ENCODE assay signal across 7 cellular contexts in genomic region chr5:181130081-181130480, GRCh38. TPM values are rescaled to one million over a fixed set of nuclear protein-coding genes. Genes with fewer than 3 reads are reported as not detected.
"Had no signal": no experiment of that assay in that cellular context is flagged by ENCODE, and none has a peak within 500 bp of the region (broad histone marks: within the 10 kb centered on the region; RNA-seq: fewer than 3 reads in every experiment).

No MANE protein-coding gene starts in this region.

RNA-seq across cellular contexts. Expression of gene OR2V1, which starts 0.9 kb away (rescaled TPM):
- total RNA-seq: LHCN-M2, M059J, PC-3, Peyer's patch, Right ventricle myocardium inferior, SK-MEL-5 had no signal

RNA-seq across cellular contexts. Expression of gene OR2V2, which starts 17.3 kb away (rescaled TPM):
- total RNA-seq: LHCN-M2, M059J, PC-3, Peyer's patch, Right ventricle myocardium inferior, SJCRH30, SK-MEL-5 had no signal
